ENCODE assay signal across 14 cellular contexts in genomic region chr10:95605163-95605562, GRCh38. TPM values are rescaled to one million over a fixed set of nuclear protein-coding genes. Genes with fewer than 3 reads are reported as not detected.
DNase-seq lines count a peak whose midpoint lies in the region; ATAC-seq and TF ChIP-seq lines count a peak whose summit lies in the region.
"Had no signal": no experiment of that assay in that cellular context is flagged by ENCODE, and none has a peak within 500 bp of the region (broad histone marks: within the 10 kb centered on the region; RNA-seq: fewer than 3 reads in every experiment).

No MANE protein-coding gene starts in this region.

- no peak overlapping the region for H3K4me3 Mint-ChIP-seq in nephron
- H3K4me3 Mint-ChIP-seq: activated CD4-positive, alpha-beta T cell treated with anti-CD3 and anti-CD28 coated beads, Interleukin-2, amount 10 ng/mL, durations not matched to agents 24 days and 14 days; natural killer cell treated with Interleukin-12 subunit alpha and Interleukin-12 subunit beta and Interleukin-15 and Interleukin-18, amount 100 ng/mL, for 72 hours had no signal

- peak; percentile 39 for DNase-seq in astrocyte of the hippocampus (ENCODE audit: low read depth, low spot score)
- no peak for DNase-seq in Right ventricle myocardium superior
- peak; percentile 58 to 75 for DNase-seq in uterus
- DNase-seq in DMS 273 treated with DMSO at 0.1 percent for 48 hours (lab: John Stamatoyannopoulos, UW) = no peak
- DNase-seq: activated CD4-positive, alpha-beta T cell treated with anti-CD3 and anti-CD28 coated beads, Interleukin-2, amount 10 ng/mL, durations not matched to agents 24 days and 14 days; activated T-cell treated with anti-CD3 and anti-CD28 coated beads for 4 hours; stimulated activated CD4-positive, alpha-beta T cell treated with anti-CD3 and anti-CD28 coated beads, Interleukin-4, amount 100 ng/mL, for 4 hours had no signal

- ATAC-seq in Right ventricle myocardium superior (ENCODE audit: poor library complexity) (peak; percentile 47), HG03460 (IDR thresholded peaks at IDR 0.05; ENCODE audit: unreplicated experiment) (no peak), HG03095 (IDR thresholded peaks at IDR 0.05; ENCODE audit: unreplicated experiment) (no peak)
- ATAC-seq: activated naive CD4-positive, alpha-beta T cell treated with anti-CD3 and anti-CD28 coated beads, Interleukin-2, amount 50 U/mL, for 72 hours; natural killer cell treated with Interleukin-12 subunit alpha and Interleukin-12 subunit beta and Interleukin-15 and Interleukin-18, amount 100 ng/mL, for 72 hours; sciatic nerve had no signal

- H3K36me3 ChIP-seq in uterus = no peaks in the 10 kb centered on the region

- peak overlapping the region in 2 of 3 experiments; percentile 45 to 54 for H3K27ac Mint-ChIP-seq in nephron
- H3K27ac Mint-ChIP-seq: activated CD4-positive, alpha-beta T cell treated with anti-CD3 and anti-CD28 coated beads, Interleukin-2, amount 10 ng/mL, durations not matched to agents 24 days and 14 days; natural killer cell treated with Interleukin-12 subunit alpha and Interleukin-12 subunit beta and Interleukin-15 and Interleukin-18, amount 100 ng/mL, for 72 hours had no signal

- TF ChIP-seq CTCF in nephron (IDR thresholded peaks at IDR 0.05; ENCODE audit: unreplicated experiment in 3 of 3) (no peak), uterus (IDR thresholded peaks at IDR 0.05) (no peak)

- no peak for TF ChIP-seq POLR2A in uterus (IDR thresholded peaks at IDR 0.05)

- no peaks in the 10 kb centered on the region for H3K27me3 Mint-ChIP-seq in nephron (ENCODE audit: low read depth)
- H3K27me3 Mint-ChIP-seq: natural killer cell treated with Interleukin-12 subunit alpha and Interleukin-12 subunit beta and Interleukin-15 and Interleukin-18, amount 100 ng/mL, for 72 hours had no signal

- intact Hi-C loops in Right ventricle myocardium superior (cut with DNase I) = no loop called here
- intact Hi-C loops in uterus (cut with DNase I; ENCODE audit: low total_unique reads) = no loop called here

- no peak overlapping the region for H3K4me3 ChIP-seq in uterus
- H3K4me3 ChIP-seq: SJSA1 had no signal

- H3K36me3 Mint-ChIP-seq in nephron (ENCODE audit: low read depth) = peaks cover 39% of the 10 kb centered on the region

- H3K27ac ChIP-seq in uterus = peak overlapping the region; percentile 79 to 93
- H3K27ac ChIP-seq: SJSA1 had no signal

- no peaks in the 10 kb centered on the region for H3K27me3 ChIP-seq in uterus

- peaks cover 33% of the 10 kb centered on the region for H3K4me1 Mint-ChIP-seq in nephron
- H3K4me1 Mint-ChIP-seq: activated CD4-positive, alpha-beta T cell treated with anti-CD3 and anti-CD28 coated beads, Interleukin-2, amount 10 ng/mL, durations not matched to agents 24 days and 14 days had no signal

- peaks cover 0 to 4% of the 10 kb centered on the region in 2 donors for H3K4me1 ChIP-seq in uterus
- H3K4me1 ChIP-seq: SJSA1 had no signal

- H3K9me3 Mint-ChIP-seq in nephron = no peaks in the 10 kb centered on the region
- H3K9me3 Mint-ChIP-seq: activated CD4-positive, alpha-beta T cell treated with anti-CD3 and anti-CD28 coated beads, Interleukin-2, amount 10 ng/mL, durations not matched to agents 24 days and 14 days; activated naive CD4-positive, alpha-beta T cell treated with anti-CD3 and anti-CD28 coated beads, Interleukin-2, amount 50 U/mL, for 72 hours; natural killer cell treated with Interleukin-12 subunit alpha and Interleukin-12 subunit beta and Interleukin-15 and Interleukin-18, amount 100 ng/mL, for 72 hours had no signal

- H3K9me3 ChIP-seq in uterus = no peaks in the 10 kb centered on the region
- H3K9me3 ChIP-seq: SJSA1 had no signal

RNA-seq across cellular contexts. Expression of gene SORBS1, which starts 44.0 kb away (rescaled TPM):
- total RNA-seq in Right ventricle myocardium superior (697 TPM), uterus (100 to 1,000 TPM in 3 of 4 donors, 10 to 100 TPM in 1; 89.9 to 422 (median 271) TPM)

RNA-seq across cellular contexts. Expression of gene ALDH18A1, which starts 51.3 kb away (rescaled TPM):
- 9.7 TPM for total RNA-seq in Right ventricle myocardium superior
- total RNA-seq in uterus = 100 to 1,000 TPM in 1 of 4 donors, 10 to 100 TPM in 1, 1 to 10 TPM in 2; 4.7 to 112 (median 21.7) TPM

Comparison
In these comparisons a context has a peak if more than half of its experiments do, and no peak if none do; other contexts are left out.
1. DNase-seq: peak in astrocyte of the hippocampus (single experiment) and uterus (2 of 2); none in Right ventricle myocardium superior (single experiment) and DMS 273 treated with DMSO at 0.1 percent for 48 hours (single experiment).